Comparison of ENCODE assay signal across 33 cellular contexts in the genomic region with DNA sequence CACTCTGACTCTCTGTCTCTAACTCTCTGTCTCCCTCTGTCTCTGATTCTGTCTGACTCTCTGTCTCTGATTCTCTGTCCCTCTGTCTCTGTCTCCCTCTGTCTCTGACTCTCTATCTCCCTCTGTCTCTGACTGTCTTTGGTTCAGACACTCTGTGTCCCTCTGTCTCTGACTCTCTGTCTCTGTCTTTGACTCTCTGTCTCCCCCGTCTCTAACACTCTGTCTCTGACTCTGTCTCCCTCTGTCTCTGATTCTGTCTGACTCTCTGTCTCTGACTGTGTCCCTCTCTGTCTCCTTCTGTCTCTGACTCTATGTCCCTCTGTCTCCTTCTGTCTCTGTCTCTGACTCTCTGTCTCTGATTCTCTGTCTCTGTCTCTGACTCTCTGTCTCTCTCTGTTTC.
"Had no signal": no experiment of that assay in that cellular context is flagged by ENCODE, and none has a peak within 500 bp of the region (broad histone marks: within the 10 kb centered on the region; RNA-seq: fewer than 3 reads in every experiment).

No MANE protein-coding gene starts in this region.

- H3K27me3 Mint-ChIP-seq: activated CD8-positive, alpha-beta T cell treated with anti-CD3 and anti-CD28 coated beads for 36 hours; activated naive CD4-positive, alpha-beta T cell treated with anti-CD3 and anti-CD28 coated beads, Interleukin-2, amount 50 U/mL, for 24 hours; activated naive CD8-positive, alpha-beta T cell treated with anti-CD3 and anti-CD28 coated beads for 36 hours; activated naive CD8-positive, alpha-beta T cell treated with anti-CD3 and anti-CD28 coated beads, Interleukin-2, amount 50 U/mL, for 24 hours had no signal

- H3K36me3 Mint-ChIP-seq: activated naive CD4-positive, alpha-beta T cell treated with anti-CD3 and anti-CD28 coated beads, Interleukin-2, amount 50 U/mL, for 24 hours; activated naive CD8-positive, alpha-beta T cell treated with anti-CD3 and anti-CD28 coated beads for 36 hours had no signal

- H3K36me3 ChIP-seq: adrenal gland, colonic mucosa, esophagus squamous epithelium, gastroesophageal sphincter, heart right ventricle, WERI-Rb-1 had no signal

- FAIRE-seq: endometrium, endothelial cell of umbilical vein had no signal

- H3K4me3 ChIP-seq: adrenal gland, body of pancreas, colonic mucosa, esophagus squamous epithelium, gastroesophageal sphincter, heart right ventricle had no signal

- H3K4me1 Mint-ChIP-seq: activated naive CD4-positive, alpha-beta T cell treated with anti-CD3 and anti-CD28 coated beads, Interleukin-2, amount 50 U/mL, for 24 hours; activated naive CD8-positive, alpha-beta T cell treated with anti-CD3 and anti-CD28 coated beads for 36 hours; activated naive CD8-positive, alpha-beta T cell treated with anti-CD3 and anti-CD28 coated beads, Interleukin-2, amount 50 U/mL, for 24 hours had no signal

- H3K4me3 Mint-ChIP-seq: activated B cell treated with CpG ODN at 0.5 μM for 24 hours; activated CD8-positive, alpha-beta T cell treated with anti-CD3 and anti-CD28 coated beads for 36 hours; activated naive CD4-positive, alpha-beta T cell treated with anti-CD3 and anti-CD28 coated beads for 36 hours; activated naive CD4-positive, alpha-beta T cell treated with anti-CD3 and anti-CD28 coated beads, Interleukin-2, amount 50 U/mL, for 24 hours; activated naive CD8-positive, alpha-beta T cell treated with anti-CD3 and anti-CD28 coated beads for 36 hours; activated naive CD8-positive, alpha-beta T cell treated with anti-CD3 and anti-CD28 coated beads, Interleukin-2, amount 50 U/mL, for 24 hours; activated T-cell treated with anti-CD3 and anti-CD28 coated beads, Interleukin-2, amount 50 U/mL, for 4 hours; T-helper 1 cell treated with Interleukin-12 subunit alpha and Interleukin-12 subunit beta and Interleukin-4 antibody, amounts not matched to agents 30 μg/mL and 1 μg/mL, for 36 hours; T-helper 2 cell treated with Interferon-gamma antibody and Interleukin-4, amounts not matched to agents 5 μg/mL and 100 μg/mL, for 36 hours had no signal

- H3K9me3 ChIP-seq: adrenal gland, body of pancreas, colonic mucosa, esophagus squamous epithelium, gastroesophageal sphincter, heart right ventricle had no signal

- DNase-seq: activated B cell treated with CpG ODN at 0.5 μM for 24 hours; activated CD4-positive, alpha-beta T cell treated with anti-CD3 and anti-CD28 coated beads for 48 hours; activated CD4-positive, alpha-beta T cell treated with anti-CD3 and anti-CD28 coated beads, Interleukin-2, amount 50 U/mL, for 1 hour; activated CD4-positive, alpha-beta T cell treated with anti-CD3 and anti-CD28 coated beads, Interleukin-2, amount 50 U/mL, for 48 hours; activated CD8-positive, alpha-beta memory T cell treated with anti-CD3 and anti-CD28 coated beads for 24 hours; activated CD8-positive, alpha-beta T cell treated with anti-CD3 and anti-CD28 coated beads for 36 hours; activated effector memory CD4-positive, alpha-beta T cell treated with anti-CD3 and anti-CD28 coated beads, Interleukin-2, amount 50 U/mL, for 16 hours; activated naive CD4-positive, alpha-beta T cell treated with anti-CD3 and anti-CD28 coated beads for 36 hours; activated naive CD8-positive, alpha-beta T cell treated with anti-CD3 and anti-CD28 coated beads for 36 hours; activated naive CD8-positive, alpha-beta T cell treated with anti-CD3 and anti-CD28 coated beads, Interleukin-2, amount 50 U/mL, for 24 hours; activated T-cell treated with anti-CD3 and anti-CD28 coated beads, Interleukin-2, amount 50 U/mL, for 4 hours; adrenal gland; amygdala; aorta; body of pancreas; caudate nucleus; cerebellar nuclear complex; colonic mucosa; effector CD8-positive, alpha-beta T cell; esophagus squamous epithelium; foreskin melanocyte; heart right ventricle; T1000; WERI-Rb-1 had no signal

- ATAC-seq: activated CD4-positive, CD25-positive, alpha-beta regulatory T cell treated with anti-CD3 and anti-CD28 coated beads, Interleukin-2, amount 50 U/mL, for 24 hours; activated CD8-positive, alpha-beta T cell treated with anti-CD3 and anti-CD28 coated beads for 36 hours; activated naive CD8-positive, alpha-beta T cell treated with anti-CD3 and anti-CD28 coated beads, Interleukin-2, amount 50 U/mL, for 24 hours; activated T-cell treated with anti-CD3 and anti-CD28 coated beads, Interleukin-2, amount 50 U/mL, for 4 hours; body of pancreas; gastroesophageal sphincter had no signal

- H3K27ac ChIP-seq: adrenal gland, body of pancreas, colonic mucosa, epithelial cell of prostate, esophagus squamous epithelium, gastroesophageal sphincter, WERI-Rb-1 had no signal

- H3K9me3 Mint-ChIP-seq: activated B cell treated with CpG ODN at 0.5 μM for 24 hours; activated CD8-positive, alpha-beta T cell treated with anti-CD3 and anti-CD28 coated beads for 36 hours; activated naive CD4-positive, alpha-beta T cell treated with anti-CD3 and anti-CD28 coated beads for 36 hours; activated naive CD4-positive, alpha-beta T cell treated with anti-CD3 and anti-CD28 coated beads, Interleukin-2, amount 50 U/mL, for 24 hours; activated naive CD8-positive, alpha-beta T cell treated with anti-CD3 and anti-CD28 coated beads for 36 hours; activated naive CD8-positive, alpha-beta T cell treated with anti-CD3 and anti-CD28 coated beads, Interleukin-2, amount 50 U/mL, for 24 hours; activated T-cell treated with anti-CD3 and anti-CD28 coated beads, Interleukin-2, amount 50 U/mL, for 4 hours; activated T-helper 2 cell treated with anti-CD3 and anti-CD28 coated beads, Interferon-gamma antibody, Interleukin-2, Interleukin-4, amounts not matched to agents 10 μg/mL and 5 μg/mL and 100 μg/mL, durations not matched to agents 14 hours and 24 hours and 36 hours; T-helper 1 cell treated with Interleukin-12 subunit alpha and Interleukin-12 subunit beta and Interleukin-4 antibody, amounts not matched to agents 30 μg/mL and 1 μg/mL, for 36 hours; T-helper 2 cell treated with Interferon-gamma antibody and Interleukin-4, amounts not matched to agents 5 μg/mL and 100 μg/mL, for 36 hours had no signal

- H3K4me1 ChIP-seq: adrenal gland, body of pancreas, colonic mucosa, esophagus squamous epithelium, gastroesophageal sphincter had no signal

- H3K27ac Mint-ChIP-seq: activated B cell treated with CpG ODN at 0.5 μM for 24 hours; activated CD8-positive, alpha-beta T cell treated with anti-CD3 and anti-CD28 coated beads for 36 hours; activated naive CD4-positive, alpha-beta T cell treated with anti-CD3 and anti-CD28 coated beads for 36 hours; activated naive CD4-positive, alpha-beta T cell treated with anti-CD3 and anti-CD28 coated beads, Interleukin-2, amount 50 U/mL, for 24 hours; activated naive CD8-positive, alpha-beta T cell treated with anti-CD3 and anti-CD28 coated beads for 36 hours; activated naive CD8-positive, alpha-beta T cell treated with anti-CD3 and anti-CD28 coated beads, Interleukin-2, amount 50 U/mL, for 24 hours; activated T-helper 2 cell treated with anti-CD3 and anti-CD28 coated beads, Interferon-gamma antibody, Interleukin-2, Interleukin-4, amounts not matched to agents 10 μg/mL and 5 μg/mL and 100 μg/mL, durations not matched to agents 14 hours and 24 hours and 36 hours; T-helper 1 cell treated with Interleukin-12 subunit alpha and Interleukin-12 subunit beta and Interleukin-4 antibody, amounts not matched to agents 30 μg/mL and 1 μg/mL, for 36 hours; T-helper 2 cell treated with Interferon-gamma antibody and Interleukin-4, amounts not matched to agents 5 μg/mL and 100 μg/mL, for 36 hours had no signal

- H3K27me3 ChIP-seq: adrenal gland, colonic mucosa had no signal
